In the genomic region with DNA sequence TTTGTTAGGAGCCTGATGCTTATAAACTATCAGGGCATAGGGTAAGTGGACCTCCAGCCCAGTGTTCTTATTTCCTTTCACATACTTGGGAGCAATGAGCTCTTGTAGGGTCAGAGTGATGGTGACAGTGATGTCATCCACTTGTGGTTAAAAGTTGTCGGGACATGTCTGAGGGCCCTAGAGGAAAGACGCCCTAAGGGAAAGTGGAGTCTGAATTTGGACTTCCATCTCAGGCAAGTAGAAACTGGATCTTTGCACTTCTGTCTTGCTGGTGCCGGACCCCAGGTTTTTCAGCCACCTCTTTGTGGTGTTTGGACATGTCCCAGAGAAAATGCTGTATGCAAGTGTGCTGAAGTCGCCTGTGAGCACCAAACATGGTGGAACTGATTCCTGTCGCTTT, we compare ENCODE assay signal across 21 cellular contexts.
"Had no signal": no experiment of that assay in that cellular context is flagged by ENCODE, and none has a peak within 500 bp of the region (broad histone marks: within the 10 kb centered on the region; RNA-seq: fewer than 3 reads in every experiment).

No MANE protein-coding gene starts in this region.

- H3K36me3 ChIP-seq: colonic mucosa, heart right ventricle, ovary, right atrium auricular region, tibial nerve had no signal

- H3K27ac Mint-ChIP-seq: naive B cell; nephron progenitor cell; stimulated activated effector memory CD8-positive, alpha-beta T cell treated with anti-CD3 and anti-CD28 coated beads, Interleukin-12 subunit alpha, Interleukin-12 subunit beta, amount 100 ng/mL, for 72 hours had no signal

- H3K36me3 Mint-ChIP-seq: naive B cell; stimulated activated effector memory CD8-positive, alpha-beta T cell treated with anti-CD3 and anti-CD28 coated beads, Interleukin-12 subunit alpha, Interleukin-12 subunit beta, amount 100 ng/mL, for 72 hours had no signal

- DNase-seq: caudate nucleus; colonic mucosa; dermis blood vessel endothelial cell; heart right ventricle; hypothalamus; left ventricle myocardium superior; mesenchymal stem cell; naive B cell; nephron progenitor cell; nucleus accumbens; ovary; stimulated activated CD4-positive, alpha-beta T cell treated with anti-CD3 and anti-CD28 coated beads, Interleukin-4, amount 100 ng/mL, for 1 hour; stimulated activated CD8-positive, alpha-beta memory T cell treated with anti-CD3 and anti-CD28 coated beads, Interleukin-4, amount 100 ng/mL, for 48 hours; stimulated activated naive CD8-positive, alpha-beta T cell treated with anti-CD3 and anti-CD28 coated beads, Interleukin-15, Interleukin-2, amounts not matched to agents 100 U/mL and 50 U/mL, for 24 hours; testis had no signal

- H3K4me3 ChIP-seq: colonic mucosa, heart right ventricle, lung, ovary, right atrium auricular region, testis, tibial nerve had no signal

- H3K4me1 Mint-ChIP-seq: naive B cell; stimulated activated effector memory CD8-positive, alpha-beta T cell treated with anti-CD3 and anti-CD28 coated beads, Interleukin-12 subunit alpha, Interleukin-12 subunit beta, amount 100 ng/mL, for 72 hours had no signal

- ATAC-seq: stimulated activated effector memory CD8-positive, alpha-beta T cell treated with anti-CD3 and anti-CD28 coated beads, Interleukin-12 subunit alpha, Interleukin-12 subunit beta, amount 100 ng/mL, for 72 hours; stimulated activated naive CD8-positive, alpha-beta T cell treated with anti-CD3 and anti-CD28 coated beads, Interleukin-15, Interleukin-2, amounts not matched to agents 100 U/mL and 50 U/mL, for 24 hours had no signal

- H3K9me3 ChIP-seq: colonic mucosa, heart right ventricle, ovary, right atrium auricular region, testis, tibial nerve had no signal

- H3K4me1 ChIP-seq: colonic mucosa, right atrium auricular region, testis had no signal

- FAIRE-seq: frontal cortex, islet of Langerhans had no signal

- H3K27me3 Mint-ChIP-seq: naive B cell had no signal

- H3K9me3 Mint-ChIP-seq: nephron progenitor cell; stimulated activated effector memory CD8-positive, alpha-beta T cell treated with anti-CD3 and anti-CD28 coated beads, Interleukin-12 subunit alpha, Interleukin-12 subunit beta, amount 100 ng/mL, for 72 hours had no signal

- H3K27me3 ChIP-seq: colonic mucosa, heart right ventricle, ovary, right atrium auricular region, testis, tibial nerve had no signal

- H3K4me3 Mint-ChIP-seq: naive B cell; nephron progenitor cell; stimulated activated effector memory CD8-positive, alpha-beta T cell treated with anti-CD3 and anti-CD28 coated beads, Interleukin-12 subunit alpha, Interleukin-12 subunit beta, amount 100 ng/mL, for 72 hours had no signal

- H3K27ac ChIP-seq: colonic mucosa, heart right ventricle, ovary, right atrium auricular region, testis, tibial nerve had no signal
